1 cellular context compared by ENCODE assay signal in the genomic region with DNA sequence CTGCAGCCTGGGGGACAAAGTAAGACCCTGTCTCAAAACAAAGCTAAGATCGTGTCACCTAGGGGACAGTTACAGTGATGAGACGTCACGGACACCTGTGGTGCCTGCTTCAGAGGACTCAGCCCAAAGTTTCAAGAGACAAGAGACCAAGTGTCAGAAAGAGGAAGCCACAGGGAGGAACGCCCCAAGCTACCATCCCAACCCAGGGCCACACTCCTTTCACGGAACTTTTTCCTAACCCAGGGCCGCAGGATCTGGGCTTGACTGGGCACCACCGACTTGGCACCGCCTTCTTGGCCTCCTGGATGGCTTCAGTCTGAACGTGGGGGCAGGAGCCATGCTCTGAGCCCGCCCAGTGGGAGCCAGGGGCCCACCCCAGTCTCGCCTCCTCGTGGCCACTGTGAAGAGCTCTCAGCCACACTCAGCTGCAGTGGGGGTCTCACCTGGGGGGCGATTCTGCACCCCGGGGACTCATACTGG.
TF ChIP-seq lines count a peak whose summit lies in the region.

No MANE protein-coding gene starts in this region.

TF ChIP-seq in HepG2, 621 proteins besides CTCF, POLR2A, EP300 and RAD21:
- peak; percentile 15; the same call in 1 of the 2 replicates for TF ChIP-seq ZNF337 (CRISPR knock-in tag; IDR thresholded peaks at IDR 0.05; ENCODE audit: borderline replicate concordance, low read depth)
- TF ChIP-seq, protein P1, sequence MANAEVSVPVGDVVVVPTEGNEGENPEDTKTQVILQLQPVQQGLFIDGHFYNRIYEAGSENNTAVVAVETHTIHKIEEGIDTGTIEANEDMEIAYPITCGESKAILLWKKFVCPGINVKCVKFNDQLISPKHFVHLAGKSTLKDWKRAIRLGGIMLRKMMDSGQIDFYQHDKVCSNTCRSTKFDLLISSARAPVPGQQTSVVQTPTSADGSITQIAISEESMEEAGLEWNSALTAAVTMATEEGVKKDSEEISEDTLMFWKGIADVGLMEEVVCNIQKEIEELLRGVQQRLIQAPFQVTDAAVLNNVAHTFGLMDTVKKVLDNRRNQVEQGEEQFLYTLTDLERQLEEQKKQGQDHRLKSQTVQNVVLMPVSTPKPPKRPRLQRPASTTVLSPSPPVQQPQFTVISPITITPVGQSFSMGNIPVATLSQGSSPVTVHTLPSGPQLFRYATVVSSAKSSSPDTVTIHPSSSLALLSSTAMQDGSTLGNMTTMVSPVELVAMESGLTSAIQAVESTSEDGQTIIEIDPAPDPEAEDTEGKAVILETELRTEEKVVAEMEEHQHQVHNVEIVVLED (CRISPR knock-in tag; IDR thresholded peaks at IDR 0.05; ENCODE audit: borderline replicate concordance) = 0 out of 2 replicates have a peak, but pooled peaks have one; percentile 7
- TF ChIP-seq TBL1XR1 (IDR thresholded peaks at IDR 0.05; ENCODE audit: borderline replicate concordance, low read length, partially characterized antibody) = no peak
- TF ChIP-seq ZSCAN12 (CRISPR knock-in tag; IDR thresholded peaks at IDR 0.05) = no peak
- no peak for TF ChIP-seq ZNF180 (CRISPR knock-in tag; IDR thresholded peaks at IDR 0.05; ENCODE audit: borderline replicate concordance, low read depth)
- TF ChIP-seq ZNF333 (CRISPR knock-in tag; IDR thresholded peaks at IDR 0.05; ENCODE audit: borderline replicate concordance) = 0 out of 2 replicates have a peak, but pooled peaks have one; percentile 7
- TF ChIP-seq, protein P2, sequence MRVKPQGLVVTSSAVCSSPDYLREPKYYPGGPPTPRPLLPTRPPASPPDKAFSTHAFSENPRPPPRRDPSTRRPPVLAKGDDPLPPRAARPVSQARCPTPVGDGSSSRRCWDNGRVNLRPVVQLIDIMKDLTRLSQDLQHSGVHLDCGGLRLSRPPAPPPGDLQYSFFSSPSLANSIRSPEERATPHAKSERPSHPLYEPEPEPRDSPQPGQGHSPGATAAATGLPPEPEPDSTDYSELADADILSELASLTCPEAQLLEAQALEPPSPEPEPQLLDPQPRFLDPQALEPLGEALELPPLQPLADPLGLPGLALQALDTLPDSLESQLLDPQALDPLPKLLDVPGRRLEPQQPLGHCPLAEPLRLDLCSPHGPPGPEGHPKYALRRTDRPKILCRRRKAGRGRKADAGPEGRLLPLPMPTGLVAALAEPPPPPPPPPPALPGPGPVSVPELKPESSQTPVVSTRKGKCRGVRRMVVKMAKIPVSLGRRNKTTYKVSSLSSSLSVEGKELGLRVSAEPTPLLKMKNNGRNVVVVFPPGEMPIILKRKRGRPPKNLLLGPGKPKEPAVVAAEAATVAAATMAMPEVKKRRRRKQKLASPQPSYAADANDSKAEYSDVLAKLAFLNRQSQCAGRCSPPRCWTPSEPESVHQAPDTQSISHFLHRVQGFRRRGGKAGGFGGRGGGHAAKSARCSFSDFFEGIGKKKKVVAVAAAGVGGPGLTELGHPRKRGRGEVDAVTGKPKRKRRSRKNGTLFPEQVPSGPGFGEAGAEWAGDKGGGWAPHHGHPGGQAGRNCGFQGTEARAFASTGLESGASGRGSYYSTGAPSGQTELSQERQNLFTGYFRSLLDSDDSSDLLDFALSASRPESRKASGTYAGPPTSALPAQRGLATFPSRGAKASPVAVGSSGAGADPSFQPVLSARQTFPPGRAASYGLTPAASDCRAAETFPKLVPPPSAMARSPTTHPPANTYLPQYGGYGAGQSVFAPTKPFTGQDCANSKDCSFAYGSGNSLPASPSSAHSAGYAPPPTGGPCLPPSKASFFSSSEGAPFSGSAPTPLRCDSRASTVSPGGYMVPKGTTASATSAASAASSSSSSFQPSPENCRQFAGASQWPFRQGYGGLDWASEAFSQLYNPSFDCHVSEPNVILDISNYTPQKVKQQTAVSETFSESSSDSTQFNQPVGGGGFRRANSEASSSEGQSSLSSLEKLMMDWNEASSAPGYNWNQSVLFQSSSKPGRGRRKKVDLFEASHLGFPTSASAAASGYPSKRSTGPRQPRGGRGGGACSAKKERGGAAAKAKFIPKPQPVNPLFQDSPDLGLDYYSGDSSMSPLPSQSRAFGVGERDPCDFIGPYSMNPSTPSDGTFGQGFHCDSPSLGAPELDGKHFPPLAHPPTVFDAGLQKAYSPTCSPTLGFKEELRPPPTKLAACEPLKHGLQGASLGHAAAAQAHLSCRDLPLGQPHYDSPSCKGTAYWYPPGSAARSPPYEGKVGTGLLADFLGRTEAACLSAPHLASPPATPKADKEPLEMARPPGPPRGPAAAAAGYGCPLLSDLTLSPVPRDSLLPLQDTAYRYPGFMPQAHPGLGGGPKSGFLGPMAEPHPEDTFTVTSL (CRISPR knock-in tag; IDR thresholded peaks at IDR 0.05; ENCODE audit: borderline replicate concordance) = no peak
- no peak for TF ChIP-seq FOXA3 (CRISPR knock-in tag; IDR thresholded peaks at IDR 0.05)
- TF ChIP-seq, protein P3, sequence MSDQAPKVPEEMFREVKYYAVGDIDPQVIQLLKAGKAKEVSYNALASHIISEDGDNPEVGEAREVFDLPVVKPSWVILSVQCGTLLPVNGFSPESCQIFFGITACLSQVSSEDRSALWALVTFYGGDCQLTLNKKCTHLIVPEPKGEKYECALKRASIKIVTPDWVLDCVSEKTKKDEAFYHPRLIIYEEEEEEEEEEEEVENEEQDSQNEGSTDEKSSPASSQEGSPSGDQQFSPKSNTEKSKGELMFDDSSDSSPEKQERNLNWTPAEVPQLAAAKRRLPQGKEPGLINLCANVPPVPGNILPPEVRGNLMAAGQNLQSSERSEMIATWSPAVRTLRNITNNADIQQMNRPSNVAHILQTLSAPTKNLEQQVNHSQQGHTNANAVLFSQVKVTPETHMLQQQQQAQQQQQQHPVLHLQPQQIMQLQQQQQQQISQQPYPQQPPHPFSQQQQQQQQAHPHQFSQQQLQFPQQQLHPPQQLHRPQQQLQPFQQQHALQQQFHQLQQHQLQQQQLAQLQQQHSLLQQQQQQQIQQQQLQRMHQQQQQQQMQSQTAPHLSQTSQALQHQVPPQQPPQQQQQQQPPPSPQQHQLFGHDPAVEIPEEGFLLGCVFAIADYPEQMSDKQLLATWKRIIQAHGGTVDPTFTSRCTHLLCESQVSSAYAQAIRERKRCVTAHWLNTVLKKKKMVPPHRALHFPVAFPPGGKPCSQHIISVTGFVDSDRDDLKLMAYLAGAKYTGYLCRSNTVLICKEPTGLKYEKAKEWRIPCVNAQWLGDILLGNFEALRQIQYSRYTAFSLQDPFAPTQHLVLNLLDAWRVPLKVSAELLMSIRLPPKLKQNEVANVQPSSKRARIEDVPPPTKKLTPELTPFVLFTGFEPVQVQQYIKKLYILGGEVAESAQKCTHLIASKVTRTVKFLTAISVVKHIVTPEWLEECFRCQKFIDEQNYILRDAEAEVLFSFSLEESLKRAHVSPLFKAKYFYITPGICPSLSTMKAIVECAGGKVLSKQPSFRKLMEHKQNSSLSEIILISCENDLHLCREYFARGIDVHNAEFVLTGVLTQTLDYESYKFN (CRISPR knock-in tag; conservative IDR thresholded peaks at IDR 0.05) = no peak
- TF ChIP-seq HNRNPL (IDR thresholded peaks at IDR 0.05; ENCODE audit: low read depth, low read length) = 0 out of 2 replicates have a peak, but pooled peaks have one; percentile 50
- TF ChIP-seq ZNF30 (CRISPR knock-in tag; IDR thresholded peaks at IDR 0.05) = no peak
- TF ChIP-seq FLYWCH1 (CRISPR knock-in tag; IDR thresholded peaks at IDR 0.05) = peak; percentile 9; the same call in 1 of the 2 replicates
- TF ChIP-seq HES4 (CRISPR knock-in tag; IDR thresholded peaks at IDR 0.05; ENCODE audit: borderline replicate concordance) = no peak
- TF ChIP-seq MEIS2 (CRISPR knock-in tag; IDR thresholded peaks at IDR 0.05) = no peak
- TF ChIP-seq HCFC1 (IDR thresholded peaks at IDR 0.05; ENCODE audit: low read depth, low read length) = no peak
- TF ChIP-seq, protein P4, sequence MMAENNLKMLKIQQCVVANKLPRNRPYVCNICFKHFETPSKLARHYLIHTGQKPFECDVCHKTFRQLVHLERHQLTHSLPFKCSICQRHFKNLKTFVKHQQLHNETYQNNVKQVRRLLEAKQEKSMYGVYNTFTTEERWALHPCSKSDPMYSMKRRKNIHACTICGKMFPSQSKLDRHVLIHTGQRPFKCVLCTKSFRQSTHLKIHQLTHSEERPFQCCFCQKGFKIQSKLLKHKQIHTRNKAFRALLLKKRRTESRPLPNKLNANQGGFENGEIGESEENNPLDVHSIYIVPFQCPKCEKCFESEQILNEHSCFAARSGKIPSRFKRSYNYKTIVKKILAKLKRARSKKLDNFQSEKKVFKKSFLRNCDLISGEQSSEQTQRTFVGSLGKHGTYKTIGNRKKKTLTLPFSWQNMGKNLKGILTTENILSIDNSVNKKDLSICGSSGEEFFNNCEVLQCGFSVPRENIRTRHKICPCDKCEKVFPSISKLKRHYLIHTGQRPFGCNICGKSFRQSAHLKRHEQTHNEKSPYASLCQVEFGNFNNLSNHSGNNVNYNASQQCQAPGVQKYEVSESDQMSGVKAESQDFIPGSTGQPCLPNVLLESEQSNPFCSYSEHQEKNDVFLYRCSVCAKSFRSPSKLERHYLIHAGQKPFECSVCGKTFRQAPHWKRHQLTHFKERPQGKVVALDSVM (CRISPR knock-in tag; IDR thresholded peaks at IDR 0.05) = peak; percentile 90
- peak; percentile 47 for TF ChIP-seq AGO2 (optimal IDR thresholded peaks at IDR 0.05; ENCODE audit: low read depth, low read length)
- TF ChIP-seq ZNF83 (CRISPR knock-in tag; IDR thresholded peaks at IDR 0.05; ENCODE audit: borderline replicate concordance) = peak; percentile 23; the same call in 1 of the 2 replicates
- peak; percentile 38; the same call in 1 of the 2 replicates for TF ChIP-seq ZNF235 (CRISPR knock-in tag; IDR thresholded peaks at IDR 0.05; ENCODE audit: borderline replicate concordance)
- TF ChIP-seq ZBTB38 (CRISPR knock-in tag; IDR thresholded peaks at IDR 0.05) = peak; percentile 79; the same call in 1 of the 2 replicates
- TF ChIP-seq RBFOX2 (IDR thresholded peaks at IDR 0.05; ENCODE audit: low read depth, low read length) = peak; percentile 44; the same call in 1 of the 2 replicates
- TF ChIP-seq ZNF839 (CRISPR knock-in tag; IDR thresholded peaks at IDR 0.05; ENCODE audit: borderline replicate concordance) = no peak
- TF ChIP-seq TCF7L2 (IDR thresholded peaks at IDR 0.05; ENCODE audit: low read depth, low read length) = no peak
- 0 out of 2 replicates have a peak, but pooled peaks have one; percentile 17 for TF ChIP-seq ZFP82 (CRISPR knock-in tag; IDR thresholded peaks at IDR 0.05; ENCODE audit: borderline replicate concordance)
- no peak for TF ChIP-seq PHF21A (CRISPR knock-in tag; IDR thresholded peaks at IDR 0.05)
